In genomic region chr19:34232566-34233481, GRCh38 we compare ENCODE assay signal across 9 cellular contexts. TPM values are rescaled to one million over a fixed set of nuclear protein-coding genes. Genes with fewer than 3 reads are reported as not detected.
DNase-seq lines count a peak whose midpoint lies in the region; ATAC-seq and TF ChIP-seq lines count a peak whose summit lies in the region.
"Had no signal": no experiment of that assay in that cellular context is flagged by ENCODE, and none has a peak within 500 bp of the region (broad histone marks: within the 10 kb centered on the region; RNA-seq: fewer than 3 reads in every experiment).

No MANE protein-coding gene starts in this region.

- peak overlapping the region; percentile 81 for H3K27ac ChIP-seq in PC-3 (ENCODE audit: low read length)
- peak overlapping the region; percentile 89 for H3K27ac ChIP-seq in caudate nucleus (ENCODE audit: low read depth, low read length)
- no peak overlapping the region for H3K27ac ChIP-seq in right lobe of liver
- peak overlapping the region in 1 of 2 donors; percentile 53 for H3K27ac ChIP-seq in testis
- H3K27ac ChIP-seq: HL-60 had no signal

- H3K9me3 ChIP-seq in PC-3 (ENCODE audit: low read length), result no peaks in the 10 kb centered on the region
- no peaks in the 10 kb centered on the region for H3K9me3 ChIP-seq in right lobe of liver
- no peaks in the 10 kb centered on the region for H3K9me3 ChIP-seq in testis

- ATAC-seq in GM19452 (IDR thresholded peaks at IDR 0.05; ENCODE audit: unreplicated experiment), result peak; percentile 67
- ATAC-seq in PC-3, result peak; percentile 92
- ATAC-seq in right lobe of liver, result peak in 3 of 4 donors; percentile 12 to 61 (median 44)
- no peak for ATAC-seq in GM21717 (IDR thresholded peaks at IDR 0.05; ENCODE audit: unreplicated experiment)

- H3K79me2 ChIP-seq in PC-3 (ENCODE audit: low read length), result no peaks in the 10 kb centered on the region

- POLR2A ChIA-PET in PC-3 (lab: Charles Lee; ENCODE audit: unreplicated experiment), result interaction anchor here (0.5 kb wide), 1 partner anchor 62 kb away, joined by 4 read pairs; no protein-coding TSS in a partner anchor

- H3K4me3 ChIP-seq in PC-3 (ENCODE audit: low read length) (0 out of 2 replicates have a peak overlapping the region, but pooled peaks have one; percentile 3), right lobe of liver (no peak overlapping the region), testis (no peak overlapping the region)

- no peaks in the 10 kb centered on the region for H3F3A ChIP-seq in PC-3 (ENCODE audit: low read length, unreplicated experiment)

- no peak overlapping the region for H3K9ac ChIP-seq in PC-3 (ENCODE audit: low read length)

- 56% methylated on average over 11 of the region's 11 CpGs for WGBS in right lobe of liver (ENCODE audit: insufficient coverage, low coverage, low lambda C conversion rate, missing lambda C conversion rate)
- WGBS in testis, 2 donors, result 37 to 50% methylated on average over 11 of the region's 11 CpGs

- H3K36me3 ChIP-seq in PC-3 (ENCODE audit: low read depth, low read length) (peaks cover 15% of the 10 kb centered on the region), right lobe of liver (peaks cover 3 to 20% (median 8%) of the 10 kb centered on the region in 4 donors), testis (ENCODE audit: low read depth, missing control alignments) (no peaks in the 10 kb centered on the region)

- TF ChIP-seq CTCF in PC-3 (conservative IDR thresholded peaks at IDR 0.05; ENCODE audit: low read depth, low read length), result no peak
- TF ChIP-seq CTCF in right lobe of liver (IDR thresholded peaks at IDR 0.05), result no peak
- no peak for TF ChIP-seq CTCF in testis (IDR thresholded peaks at IDR 0.05)

- peaks cover 30% of the 10 kb centered on the region for H3K4me1 ChIP-seq in PC-3 (ENCODE audit: insufficient read depth, low read length)
- H3K4me1 ChIP-seq in right lobe of liver, result no peaks in the 10 kb centered on the region
- peaks cover 3% of the 10 kb centered on the region for H3K4me1 ChIP-seq in testis

- intact Hi-C loops in PC-3 (cut with micrococcal nuclease), result no loop called here
- intact Hi-C loops in right lobe of liver (cut with DNase I), result no loop called here
- intact Hi-C loops in testis (cut with DNase I; ENCODE audit: low total_unique reads), result no loop called here

- peak; percentile 87 for DNase-seq in AG20443 (ENCODE audit: low spot score)
- peak; percentile 86 for DNase-seq in PC-3
- peak in 30 of 61 donors; percentile 7 to 45 (median 21) for DNase-seq in caudate nucleus (lab: John Stamatoyannopoulos, UW)
- peak in 1 of 3 donors; percentile 49 for DNase-seq in right lobe of liver
- DNase-seq in testis, result peak; percentile 63
- DNase-seq in NCI-H2227 treated with DMSO at 0.1 percent for 48 hours (lab: John Stamatoyannopoulos, UW), result no peak

- TF ChIP-seq POLR2A in right lobe of liver (IDR thresholded peaks at IDR 0.05) (no peak), testis (IDR thresholded peaks at IDR 0.05) (no peak)

- H2AFZ ChIP-seq in PC-3 (ENCODE audit: low read length), result no peak overlapping the region

- no peaks in the 10 kb centered on the region for H3K9me2 ChIP-seq in PC-3 (replicated peaks; ENCODE audit: low read length)

- H3K4me2 ChIP-seq in PC-3 (ENCODE audit: low read length), result peak overlapping the region; percentile 53

- CTCF ChIA-PET in PC-3 (lab: Charles Lee), result no interaction called here

- TSS peak; percentile 4 for BruUV-seq in PC-3 (replicated peaks; lab: Mats Ljungman, UMichigan)

- H4K20me1 ChIP-seq in PC-3 (ENCODE audit: low read length), result no peaks in the 10 kb centered on the region

- H3K27me3 ChIP-seq in PC-3 (ENCODE audit: low read length) (no peaks in the 10 kb centered on the region), right lobe of liver (no peaks in the 10 kb centered on the region), testis (no peaks in the 10 kb centered on the region)

RNA-seq across cellular contexts. Expression of gene GARRE1, which starts 21.5 kb away (rescaled TPM):
- 6.1 and 6.3 TPM in 2 replicates for total RNA-seq in PC-3 (2014; rRNA removed)
- 10 to 100 TPM in 2 of 6 experiments, 1 to 10 TPM in 4; 8.1 to 19.4 (median 9.5) TPM for total RNA-seq in right lobe of liver
- 10 to 100 TPM; 33.7 to 38.4 TPM for total RNA-seq in testis
- 21.1 TPM for polyA plus RNA-seq in testis (ENCODE audit: insufficient read depth, low read depth, low replicate concordance)

Comparison
In these comparisons a context has a peak if more than half of its experiments do, and no peak if none do; other contexts are left out.
1. H3K27ac ChIP-seq: peak in PC-3 (single experiment) and caudate nucleus (single experiment); none in right lobe of liver (0 of 3).